In the genomic region with DNA sequence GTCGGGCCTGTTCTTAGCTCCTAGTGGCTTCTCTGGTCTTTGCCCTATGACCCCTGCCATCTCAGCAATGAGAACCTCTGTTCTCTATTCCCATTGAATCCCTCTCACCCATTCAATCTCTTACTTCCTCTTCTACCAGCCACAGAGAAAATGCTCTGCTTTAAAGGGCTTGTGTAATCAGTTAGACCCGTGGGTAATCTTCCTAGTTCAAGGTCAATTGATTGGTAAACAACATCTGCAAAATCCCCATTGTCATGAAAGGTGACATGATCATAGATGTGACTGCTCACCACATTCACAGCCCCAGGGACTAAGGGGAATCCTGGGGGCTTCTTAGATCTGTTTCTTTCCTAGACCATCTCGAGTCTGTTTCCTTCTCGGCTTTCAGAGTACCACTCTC, we compare ENCODE assay signal across 13 cellular contexts. TPM values are rescaled to one million over a fixed set of nuclear protein-coding genes. Genes with fewer than 3 reads are reported as not detected.
DNase-seq lines count a peak whose midpoint lies in the region; ATAC-seq and TF ChIP-seq lines count a peak whose summit lies in the region.
"Had no signal": no experiment of that assay in that cellular context is flagged by ENCODE, and none has a peak within 500 bp of the region (broad histone marks: within the 10 kb centered on the region; RNA-seq: fewer than 3 reads in every experiment).

No MANE protein-coding gene starts in this region.

- ATAC-seq in GM19351 (IDR thresholded peaks at IDR 0.05; ENCODE audit: unreplicated experiment), result peak; percentile 52
- peak; percentile 50 for ATAC-seq in HG03175 (IDR thresholded peaks at IDR 0.05; ENCODE audit: unreplicated experiment)
- ATAC-seq in activated B cell treated with CpG ODN at 0.5 μM for 24 hours (ENCODE audit: low read depth), result peak; percentile 70

- no peaks in the 10 kb centered on the region for H3K36me3 ChIP-seq in MG63

- no peaks in the 10 kb centered on the region for H3K27me3 ChIP-seq in MG63

- no peak overlapping the region for H3K27ac Mint-ChIP-seq in activated B cell treated with CpG ODN at 0.5 μM for 24 hours

- no peak overlapping the region for H3K4me3 Mint-ChIP-seq in activated B cell treated with CpG ODN at 0.5 μM for 24 hours

- H3K4me1 Mint-ChIP-seq in activated B cell treated with CpG ODN at 0.5 μM for 24 hours, result peaks cover 7% of the 10 kb centered on the region

- TF ChIP-seq CTCF in GM13976 (IDR thresholded peaks at IDR 0.05; ENCODE audit: borderline replicate concordance, control extremely low read depth, extremely low read depth, insufficient read depth, missing control alignments) (no peak), activated B cell treated with CpG ODN at 0.5 μM for 24 hours (IDR thresholded peaks at IDR 0.05) (no peak)

- DNase-seq in GM13976 (ENCODE audit: low spot score) (peak; percentile 69), activated B cell treated with CpG ODN at 0.5 μM for 24 hours (no peak), MG63 (no peak), NCI-H1694 treated with DMSO at 0.1 percent for 48 hours (lab: John Stamatoyannopoulos, UW) (no peak), kidney glomerular epithelial cell (lab: John Stamatoyannopoulos, UW) (no peak)
- no peak for DNase-seq in activated CD4-positive, CD25-positive, alpha-beta regulatory T cell treated with anti-CD3 and anti-CD28 coated beads, Interleukin-2, amount 50 U/mL, for 72 hours
- DNase-seq: cerebellar nuclear complex; GM23248; NCI-H526; stimulated activated naive CD4-positive, alpha-beta T cell treated with Interleukin-2 at 50 U/mL for 16 hours had no signal

- in situ Hi-C loops in GM13976 (cut with MboI; ENCODE audit: low sequenced_read_pairs, unreplicated experiment), result loop anchor here (25.0 kb wide), 1 partner anchor 1147 kb away; no protein-coding TSS in a partner anchor

- H3K9me3 Mint-ChIP-seq in activated B cell treated with CpG ODN at 0.5 μM for 24 hours, result no peaks in the 10 kb centered on the region

- H3K27me3 Mint-ChIP-seq in activated B cell treated with CpG ODN at 0.5 μM for 24 hours, result peaks cover 24% of the 10 kb centered on the region

- CTCF ChIA-PET in activated B cell treated with CpG ODN at 0.5 μM for 24 hours (lab: Charles Lee), result interaction anchor here (1.3 to 4.5 kb wide), 2 partner anchors 19 to 50 kb away, joined by 3 to 28 read pairs; no protein-coding TSS in a partner anchor

- POLR2A ChIA-PET in activated B cell treated with CpG ODN at 0.5 μM for 24 hours (lab: Charles Lee), result interaction anchor here (0.9 to 2.2 kb wide), 2 partner anchors 11 to 19 kb away, joined by 3 to 8 read pairs; no protein-coding TSS in a partner anchor

- H3K36me3 Mint-ChIP-seq in activated B cell treated with CpG ODN at 0.5 μM for 24 hours (ENCODE audit: low read depth), result no peaks in the 10 kb centered on the region

- intact Hi-C loops in activated B cell treated with CpG ODN at 0.5 μM for 24 hours (cut with micrococcal nuclease), result loop anchor here (1.0 kb wide), 1 partner anchor 12 kb away; no protein-coding TSS in a partner anchor

- no peaks in the 10 kb centered on the region for H3K9me3 ChIP-seq in MG63

- no peak overlapping the region for H3K4me3 ChIP-seq in MG63
- H3K4me3 ChIP-seq: GM23248 had no signal

RNA-seq across cellular contexts. Expression of gene CCDC197, which starts 7.2 kb away (rescaled TPM):
- total RNA-seq in activated B cell treated with CpG ODN at 0.5 μM for 24 hours, result not detected in 2 replicates
- not detected in 2 replicates for total RNA-seq in MG63 (2014; rRNA removed; shearing (Covaris generic); ENCODE audit: low replicate concordance)
- total RNA-seq: GM23248, lung microvascular endothelial cell had no signal

RNA-seq across cellular contexts. Expression of gene ASB2, which starts 13.6 kb away (rescaled TPM):
- total RNA-seq in activated B cell treated with CpG ODN at 0.5 μM for 24 hours, result 2.7 and 3.1 TPM in 2 replicates
- not detected in 2 replicates for total RNA-seq in MG63 (2014; rRNA removed; shearing (Covaris generic); ENCODE audit: low replicate concordance)
- total RNA-seq: GM23248, lung microvascular endothelial cell had no signal

RNA-seq across cellular contexts. Expression of gene OTUB2, which starts 36.2 kb away (rescaled TPM):
- 0.12 TPM in 1 of 2 replicates, not detected in the other for total RNA-seq in activated B cell treated with CpG ODN at 0.5 μM for 24 hours
- total RNA-seq in MG63 (2014; rRNA removed; shearing (Covaris generic); ENCODE audit: low replicate concordance), result 0.63 and 1.2 TPM in 2 replicates
